In genomic region chr10:49366460-49366859, GRCh38 we compare ENCODE assay signal across 2 cellular contexts.
TF ChIP-seq lines count a peak whose summit lies in the region.

No MANE protein-coding gene starts in this region.

TF ChIP-seq in HepG2, 621 proteins besides CTCF, POLR2A, EP300 and RAD21:
- TF ChIP-seq ZNF629 (CRISPR knock-in tag; conservative IDR thresholded peaks at IDR 0.05), result 0 out of 2 replicates have a peak, but pooled peaks have one; percentile 34
- TF ChIP-seq SIN3A (IDR thresholded peaks at IDR 0.05; ENCODE audit: borderline replicate concordance, low read depth, low read length), result no peak

TF ChIP-seq in K562, 482 proteins besides CTCF, POLR2A, EP300 and RAD21:
- TF ChIP-seq BCOR (IDR thresholded peaks at IDR 0.05) (peak; percentile 35; the same call in 1 of the 2 replicates), RBM25 (IDR thresholded peaks at IDR 0.05; ENCODE audit: low read depth, low read length, severe bottlenecking) (peak; percentile 91), KDM1A (IDR thresholded peaks at IDR 0.05) (peak in 1 of 2 experiments; percentile 15; a peak in 1 of 4 replicates), THRB (CRISPR knock-in tag; conservative IDR thresholded peaks at IDR 0.05) (no peak)
TF ChIP-seq in K562: peak in this region for 3.
